ENCODE assay signal across 8 cellular contexts in the genomic region with DNA sequence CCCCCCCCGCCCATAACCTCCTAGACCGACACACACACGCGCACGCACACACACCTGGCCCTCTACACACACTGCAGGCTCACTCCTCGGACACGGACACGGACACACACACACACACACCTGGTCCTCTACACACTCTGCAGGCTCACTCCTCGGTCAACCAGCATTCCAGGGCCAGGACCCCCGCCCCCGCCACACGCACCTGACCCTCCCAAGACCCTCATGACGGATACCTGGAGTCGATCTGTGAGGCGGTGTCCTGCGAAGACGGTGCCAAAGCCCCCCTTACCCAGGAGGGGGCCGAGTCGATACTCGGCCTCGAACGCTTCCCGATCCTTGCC. TPM values are rescaled to one million over a fixed set of nuclear protein-coding genes. Genes with fewer than 3 reads are reported as not detected.
DNase-seq lines count a peak whose midpoint lies in the region; ATAC-seq and TF ChIP-seq lines count a peak whose summit lies in the region.

No MANE protein-coding gene starts in this region.

- no peak for DNase-seq in activated T-cell treated with anti-CD3 and anti-CD28 coated beads, Interleukin-2, amount 50 U/mL, for 4 hours
- DNase-seq in activated T-cell treated with anti-CD3 and anti-CD28 coated beads for 4 hours (no peak), tibial nerve (ENCODE audit: low spot score in 2 of 2) (no peak), DMS114 treated with DMSO at 0.1 percent for 48 hours (lab: John Stamatoyannopoulos, UW; ENCODE audit: unreplicated experiment) (no peak), iPS-NIHi7 (ENCODE audit: extremely low spot score) (no peak), NCI-H2107 (lab: John Stamatoyannopoulos, UW) (no peak)

- H3K9me3 ChIP-seq in liver (ENCODE audit: control insufficient read depth in 4 of 4, low read length in 3 of 4) (no peaks in the 10 kb centered on the region), tibial nerve (no peaks in the 10 kb centered on the region)

- no peak for TF ChIP-seq POLR2A in tibial nerve (IDR thresholded peaks at IDR 0.05)

- 5% methylated on average over 23 of the region's 23 CpGs for WGBS in liver
- 35% methylated on average over 14 of the region's 23 CpGs; no CpG with 5 or more reads in 1 of the 2 donors for WGBS in tibial nerve, 2 donors

- H3K4me1 Mint-ChIP-seq in activated T-cell treated with anti-CD3 and anti-CD28 coated beads, Interleukin-2, amount 50 U/mL, for 4 hours (ENCODE audit: low read depth), result peaks cover 56% of the 10 kb centered on the region

- no peaks in the 10 kb centered on the region for H3K27me3 Mint-ChIP-seq in activated T-cell treated with anti-CD3 and anti-CD28 coated beads, Interleukin-2, amount 50 U/mL, for 4 hours (ENCODE audit: low read depth)

- peaks cover 0 to 10% (median under 1%) of the 10 kb centered on the region in 4 donors for H3K36me3 ChIP-seq in liver (ENCODE audit: control insufficient read depth in 4 of 4, insufficient read depth in 3 of 4, low read depth in 1 of 4, low read length in 3 of 4)
- H3K36me3 ChIP-seq in tibial nerve, result peaks cover 0 to 29% (median 0%) of the 10 kb centered on the region in 3 donors

- no peak for ATAC-seq in activated T-cell treated with anti-CD3 and anti-CD28 coated beads, Interleukin-2, amount 50 U/mL, for 4 hours

- no peak for TF ChIP-seq EP300 in tibial nerve (IDR thresholded peaks at IDR 0.05)

- peaks cover 0 to 36% (median 9%) of the 10 kb centered on the region in 4 donors for H3K4me1 ChIP-seq in liver (ENCODE audit: control insufficient read depth in 4 of 4, insufficient read depth in 4 of 4, low read length in 3 of 4)
- peaks cover 0 to 24% (median 2%) of the 10 kb centered on the region in 4 donors for H3K4me1 ChIP-seq in tibial nerve

- H3K9ac ChIP-seq in liver (ENCODE audit: low read depth in 1 of 2, low read length in 2 of 2), result peak overlapping the region in 1 of 2 donors; percentile 59

- H3K27me3 ChIP-seq in liver (ENCODE audit: control insufficient read depth in 4 of 4, insufficient read depth in 4 of 4, low read length in 3 of 4) (peaks cover 0 to 2% (median 0%) of the 10 kb centered on the region in 4 donors), tibial nerve (no peaks in the 10 kb centered on the region)

- TF ChIP-seq CTCF in liver (IDR thresholded peaks at IDR 0.05; ENCODE audit: low read depth, low read length, missing input control) (no peak), tibial nerve (IDR thresholded peaks at IDR 0.05) (no peak)

- H3K4me3 ChIP-seq in liver (ENCODE audit: low read depth in 1 of 3, low read length in 3 of 3), result peak overlapping the region; percentile 14 to 60 (median 54)
- H3K4me3 ChIP-seq in tibial nerve, result peak overlapping the region; percentile 42 to 72 (median 55)

- H3K36me3 Mint-ChIP-seq in activated T-cell treated with anti-CD3 and anti-CD28 coated beads, Interleukin-2, amount 50 U/mL, for 4 hours (ENCODE audit: insufficient read depth), result peaks cover 29% of the 10 kb centered on the region

- H3K27ac ChIP-seq in angular gyrus (ENCODE audit: low read depth, low read length), result peak overlapping the region; percentile 62
- H3K27ac ChIP-seq in liver (ENCODE audit: low read depth in 1 of 2, low read length in 2 of 2), result peak overlapping the region; percentile 80 to 88
- H3K27ac ChIP-seq in tibial nerve, result peak overlapping the region; percentile 85 to 92 (median 90)

- H3K9me3 Mint-ChIP-seq in activated T-cell treated with anti-CD3 and anti-CD28 coated beads, Interleukin-2, amount 50 U/mL, for 4 hours, result no peaks in the 10 kb centered on the region

- no peak for TF ChIP-seq RAD21 in liver (IDR thresholded peaks at IDR 0.05)

- H3K4me3 Mint-ChIP-seq in activated T-cell treated with anti-CD3 and anti-CD28 coated beads, Interleukin-2, amount 50 U/mL, for 4 hours, result peak overlapping the region; percentile 91

TF ChIP-seq in liver, 16 proteins besides CTCF, POLR2A, EP300 and RAD21:
- TF ChIP-seq HNF4A (conservative IDR thresholded peaks at IDR 0.05) (no peak), REST (IDR thresholded peaks at IDR 0.05) (no peak), EGR1 (IDR thresholded peaks at IDR 0.05; ENCODE audit: low read depth in 2 of 2) (no peak), NR2F2 (IDR thresholded peaks at IDR 0.05) (no peak), FOXA2 (IDR thresholded peaks at IDR 0.05) (no peak), SP1 (IDR thresholded peaks at IDR 0.05) (no peak), HNF4G (IDR thresholded peaks at IDR 0.05) (no peak), GABPA (IDR thresholded peaks at IDR 0.05 in 1 of 2, conservative IDR thresholded peaks at IDR 0.05 in 1 of 2) (no peak), YY1 (IDR thresholded peaks at IDR 0.05) (no peak), RXRA (IDR thresholded peaks at IDR 0.05) (no peak), FOXA1 (IDR thresholded peaks at IDR 0.05) (no peak)
- TF ChIP-seq, protein P1, sequence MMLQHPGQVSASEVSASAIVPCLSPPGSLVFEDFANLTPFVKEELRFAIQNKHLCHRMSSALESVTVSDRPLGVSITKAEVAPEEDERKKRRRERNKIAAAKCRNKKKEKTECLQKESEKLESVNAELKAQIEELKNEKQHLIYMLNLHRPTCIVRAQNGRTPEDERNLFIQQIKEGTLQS (IDR thresholded peaks at IDR 0.05), result no peak
- TF ChIP-seq, protein P2, sequence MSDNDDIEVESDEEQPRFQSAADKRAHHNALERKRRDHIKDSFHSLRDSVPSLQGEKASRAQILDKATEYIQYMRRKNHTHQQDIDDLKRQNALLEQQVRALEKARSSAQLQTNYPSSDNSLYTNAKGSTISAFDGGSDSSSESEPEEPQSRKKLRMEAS (IDR thresholded peaks at IDR 0.05), result no peak

RNA-seq across cellular contexts. Expression of gene PIM2, which starts 0.6 kb away (rescaled TPM):
- total RNA-seq in activated T-cell treated with anti-CD3 and anti-CD28 coated beads, Interleukin-2, amount 50 U/mL, for 4 hours, result 100 to 1,000 TPM; 197 to 279 (median 270) TPM
- 10 to 100 TPM in 1 of 2 donors, 1 to 10 TPM in 1; 5.8 to 28.3 TPM for total RNA-seq in liver
- 1 to 10 TPM; 4.5 to 8.1 TPM for polyA plus RNA-seq in liver
- 1 to 10 TPM; 4.9 to 8.4 (median 6.8) TPM for total RNA-seq in tibial nerve

RNA-seq across cellular contexts. Expression of gene SLC35A2, which starts 6.8 kb away (rescaled TPM):
- 10 to 100 TPM; 23.1 to 31.5 (median 30.6) TPM for total RNA-seq in activated T-cell treated with anti-CD3 and anti-CD28 coated beads, Interleukin-2, amount 50 U/mL, for 4 hours
- total RNA-seq in liver (10 to 100 TPM; 10.0 to 15.5 TPM), tibial nerve (10 to 100 TPM; 17.0 to 35.5 (median 17.1) TPM)
- 10 to 100 TPM; 13.3 to 26.9 TPM for polyA plus RNA-seq in liver

RNA-seq across cellular contexts. Expression of gene PQBP1, which starts 20.5 kb away (rescaled TPM):
- total RNA-seq in activated T-cell treated with anti-CD3 and anti-CD28 coated beads, Interleukin-2, amount 50 U/mL, for 4 hours, result 100 to 1,000 TPM; 130 to 147 (median 139) TPM
- total RNA-seq in liver (10 to 100 TPM; 22.0 to 34.6 TPM), tibial nerve (10 to 100 TPM; 40.4 to 60.3 (median 48.7) TPM)
- 10 to 100 TPM; 40.0 to 44.3 TPM for polyA plus RNA-seq in liver

RNA-seq across cellular contexts. Expression of gene TIMM17B, which starts 20.7 kb away (rescaled TPM):
- 100 to 1,000 TPM in 2 of 3 donors, 10 to 100 TPM in 1; 92.7 to 107 (median 102) TPM for total RNA-seq in activated T-cell treated with anti-CD3 and anti-CD28 coated beads, Interleukin-2, amount 50 U/mL, for 4 hours
- total RNA-seq in liver (10 to 100 TPM; 22.8 to 25.9 TPM), tibial nerve (10 to 100 TPM; 42.0 to 66.6 (median 47.1) TPM)
- 10 to 100 TPM; 34.2 to 53.1 TPM for polyA plus RNA-seq in liver

RNA-seq across cellular contexts. Expression of gene OTUD5, which starts 39.1 kb away (rescaled TPM):
- 10 to 100 TPM; 55.5 to 65.2 (median 57.8) TPM for total RNA-seq in activated T-cell treated with anti-CD3 and anti-CD28 coated beads, Interleukin-2, amount 50 U/mL, for 4 hours
- 10 to 100 TPM; 17.0 to 29.3 TPM for total RNA-seq in liver
- 10 to 100 TPM in 1 of 2 donors, 1 to 10 TPM in 1; 9.3 to 18.8 TPM for polyA plus RNA-seq in liver
- 10 to 100 TPM; 39.8 to 79.2 (median 51.6) TPM for total RNA-seq in tibial nerve

Comparison
In these comparisons a context has a peak if more than half of its experiments do, and no peak if none do; other contexts are left out.
1. RNA of gene PIM2, which starts 0.6 kb away (total RNA-seq): 197 to 279 TPM in activated T-cell treated with anti-CD3 and anti-CD28 coated beads, Interleukin-2, amount 50 U/mL, for 4 hours; 5.8 to 28.3 TPM in liver and 4.9 to 8.4 TPM in tibial nerve; every median in the first group is over 4 times any median in the second.
2. Peak in every context shown above with its lines, with median percentiles within 50 percentile points of each other: H3K27ac ChIP-seq.